Comparison of ENCODE assay signal across 22 cellular contexts in the genomic region with DNA sequence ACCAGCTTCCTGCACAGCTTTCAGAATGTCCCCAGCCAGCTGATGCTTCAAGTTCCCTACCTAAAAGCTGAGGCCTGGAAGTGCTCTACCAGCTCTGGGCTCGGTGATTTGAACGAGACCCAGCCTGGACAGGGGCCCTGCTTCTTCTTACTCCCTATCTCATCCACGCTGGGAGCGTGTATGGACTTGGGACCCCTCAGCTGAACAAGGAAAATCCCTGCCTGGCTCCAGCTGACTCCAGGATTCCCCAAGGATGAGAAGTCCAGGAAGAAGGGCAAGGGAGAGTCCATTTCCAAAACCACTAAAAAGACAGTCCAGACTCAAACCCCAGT. TPM values are rescaled to one million over a fixed set of nuclear protein-coding genes. Genes with fewer than 3 reads are reported as not detected.
DNase-seq lines count a peak whose midpoint lies in the region; ATAC-seq and TF ChIP-seq lines count a peak whose summit lies in the region.
"Had no signal": no experiment of that assay in that cellular context is flagged by ENCODE, and none has a peak within 500 bp of the region (broad histone marks: within the 10 kb centered on the region; RNA-seq: fewer than 3 reads in every experiment).

No MANE protein-coding gene starts in this region.

- no peak overlapping the region for H3K4me3 Mint-ChIP-seq in activated T-helper 2 cell treated with anti-CD3 and anti-CD28 coated beads, Interferon-gamma antibody, Interleukin-2, Interleukin-4, amounts not matched to agents 10 μg/mL and 5 μg/mL and 100 μg/mL, durations not matched to agents 14 hours and 24 hours and 36 hours (ENCODE audit: low read depth)
- H3K4me3 Mint-ChIP-seq: CD4-positive, alpha-beta memory T cell had no signal

- H3K36me3 Mint-ChIP-seq in activated T-helper 2 cell treated with anti-CD3 and anti-CD28 coated beads, Interferon-gamma antibody, Interleukin-2, Interleukin-4, amounts not matched to agents 10 μg/mL and 5 μg/mL and 100 μg/mL, durations not matched to agents 14 hours and 24 hours and 36 hours (ENCODE audit: low read depth) = no peaks in the 10 kb centered on the region
- H3K36me3 Mint-ChIP-seq: CD4-positive, alpha-beta memory T cell had no signal

- in situ Hi-C loops in gastrocnemius medialis (cut with MboI; ENCODE audit: low sequenced_read_pairs in 4 of 4) = no loop called here

- H3K4me1 ChIP-seq in BLaER1 (peaks cover 47% of the 10 kb centered on the region), hepatocyte (ENCODE audit: insufficient read depth) (peaks cover 22% of the 10 kb centered on the region), gastrocnemius medialis (peaks cover 37 to 58% of the 10 kb centered on the region in 2 donors), MM.1S (ENCODE audit: low read length) (no peaks in the 10 kb centered on the region)
- H3K4me1 ChIP-seq in BLaER1 treated with 17β-estradiol and CSF1 and Interleukin-3, amounts not matched to agents 10 nM and 100 nM = peaks cover 7 to 56% (median 38%) of the 10 kb centered on the region in 10 experiments; a peak in 19 of 20 replicates
- H3K4me1 ChIP-seq: SJSA1 had no signal

- no peaks in the 10 kb centered on the region for H3K27me3 ChIP-seq in BLaER1
- H3K27me3 ChIP-seq in BLaER1 treated with 17β-estradiol and CSF1 and Interleukin-3, amounts not matched to agents 10 nM and 100 nM = no peaks in the 10 kb centered on the region
- no peaks in the 10 kb centered on the region for H3K27me3 ChIP-seq in hepatocyte
- H3K27me3 ChIP-seq in gastrocnemius medialis = no peaks in the 10 kb centered on the region
- no peaks in the 10 kb centered on the region; the same call in 1 of the 2 replicates for H3K27me3 ChIP-seq in MM.1S (replicated peaks; ENCODE audit: insufficient read depth, low read length)
- H3K27me3 ChIP-seq: SJSA1 had no signal

- no peaks in the 10 kb centered on the region for H3K4me1 Mint-ChIP-seq in activated T-helper 2 cell treated with anti-CD3 and anti-CD28 coated beads, Interferon-gamma antibody, Interleukin-2, Interleukin-4, amounts not matched to agents 10 μg/mL and 5 μg/mL and 100 μg/mL, durations not matched to agents 14 hours and 24 hours and 36 hours (ENCODE audit: low read depth)

- no peaks in the 10 kb centered on the region for H3K9me3 ChIP-seq in BLaER1
- no peaks in the 10 kb centered on the region for H3K9me3 ChIP-seq in BLaER1 treated with 17β-estradiol and CSF1 and Interleukin-3, amounts not matched to agents 10 nM and 100 nM (replicated peaks in 1 of 11)
- H3K9me3 ChIP-seq in hepatocyte (ENCODE audit: low read depth) = no peaks in the 10 kb centered on the region
- H3K9me3 ChIP-seq in gastrocnemius medialis = no peaks in the 10 kb centered on the region
- H3K9me3 ChIP-seq in MM.1S (replicated peaks; ENCODE audit: insufficient read depth, low read length) = no peaks in the 10 kb centered on the region
- H3K9me3 ChIP-seq: SJSA1 had no signal

- no peaks in the 10 kb centered on the region for H3K9me3 Mint-ChIP-seq in activated T-helper 2 cell treated with anti-CD3 and anti-CD28 coated beads, Interferon-gamma antibody, Interleukin-2, Interleukin-4, amounts not matched to agents 10 μg/mL and 5 μg/mL and 100 μg/mL, durations not matched to agents 14 hours and 24 hours and 36 hours
- H3K9me3 Mint-ChIP-seq: CD4-positive, alpha-beta memory T cell had no signal

- no peak overlapping the region for H3K27ac Mint-ChIP-seq in activated T-helper 2 cell treated with anti-CD3 and anti-CD28 coated beads, Interferon-gamma antibody, Interleukin-2, Interleukin-4, amounts not matched to agents 10 μg/mL and 5 μg/mL and 100 μg/mL, durations not matched to agents 14 hours and 24 hours and 36 hours
- H3K27ac Mint-ChIP-seq: CD4-positive, alpha-beta memory T cell had no signal

- H3F3A ChIP-seq in MM.1S (ENCODE audit: insufficient read depth, low read length) = no peaks in the 10 kb centered on the region

- TF ChIP-seq CTCF in hepatocyte (IDR thresholded peaks at IDR 0.05; ENCODE audit: poor library complexity) (no peak), gastrocnemius medialis (IDR thresholded peaks at IDR 0.05 in 4 of 5, conservative IDR thresholded peaks at IDR 0.05 in 1 of 5) (no peak), MM.1S (IDR thresholded peaks at IDR 0.05; ENCODE audit: low read length) (no peak)

- intact Hi-C loops in gastrocnemius medialis (cut with DNase I; ENCODE audit: low total_unique reads) = loop anchor here (10.0 kb wide), 1 partner anchor 298 kb away; the partner anchor contains the start of gene LRRC2
- intact Hi-C loops in activated T-helper 2 cell treated with anti-CD3 and anti-CD28 coated beads, Interferon-gamma antibody, Interleukin-2, Interleukin-4, amounts not matched to agents 10 μg/mL and 5 μg/mL and 100 μg/mL, durations not matched to agents 14 hours and 24 hours and 36 hours (cut with micrococcal nuclease) = no loop called here

- H3K4me2 ChIP-seq in BLaER1 (peak overlapping the region; percentile 70), hepatocyte (no peak overlapping the region), MM.1S (ENCODE audit: low read depth, low read length) (no peak overlapping the region)
- peak overlapping the region in 8 of 11 experiments; percentile 65 to 80 (median 72); a peak in 14 of 22 replicates for H3K4me2 ChIP-seq in BLaER1 treated with 17β-estradiol and CSF1 and Interleukin-3, amounts not matched to agents 10 nM and 100 nM
- H3K4me2 ChIP-seq: KMS-11 had no signal

- TF ChIP-seq POLR2A in gastrocnemius medialis (IDR thresholded peaks at IDR 0.05) = no peak

- H2AFZ ChIP-seq in hepatocyte (no peak overlapping the region), MM.1S (ENCODE audit: low read length) (no peak overlapping the region)
- H2AFZ ChIP-seq: GM23248 had no signal

- DNase-seq in hepatocyte (ENCODE audit: low spot score) (no peak), gastrocnemius medialis (no peak), COLO829 (ENCODE audit: low spot score) (no peak), MM.1S (no peak)
- no peak for DNase-seq in activated T-helper 2 cell treated with anti-CD3 and anti-CD28 coated beads, Interferon-gamma antibody, Interleukin-2, Interleukin-4, amounts not matched to agents 10 μg/mL and 5 μg/mL and 100 μg/mL, durations not matched to agents 14 hours and 24 hours and 36 hours (ENCODE audit: low spot score)
- DNase-seq: GM23248; HCEC 1CT; IMR-90; NCI-H1694; NCI-H2081; NCI-H2171; NCI-H345; NCI-H524; NCI-H774; NK-92 treated with Interleukin-12 subunit alpha and Interleukin-12 subunit beta, amount 100 ng/mL, for 24 hours had no signal

- no peaks in the 10 kb centered on the region for H3K27me3 Mint-ChIP-seq in activated T-helper 2 cell treated with anti-CD3 and anti-CD28 coated beads, Interferon-gamma antibody, Interleukin-2, Interleukin-4, amounts not matched to agents 10 μg/mL and 5 μg/mL and 100 μg/mL, durations not matched to agents 14 hours and 24 hours and 36 hours (ENCODE audit: low read depth)

- H4K20me1 ChIP-seq in BLaER1 = no peaks in the 10 kb centered on the region
- no peaks in the 10 kb centered on the region; a peak in 2 of 22 replicates for H4K20me1 ChIP-seq in BLaER1 treated with 17β-estradiol and CSF1 and Interleukin-3, amounts not matched to agents 10 nM and 100 nM
- H4K20me1 ChIP-seq in hepatocyte (ENCODE audit: insufficient read depth, poor library complexity, severe bottlenecking) = no peaks in the 10 kb centered on the region
- no peaks in the 10 kb centered on the region for H4K20me1 ChIP-seq in MM.1S (ENCODE audit: insufficient read depth, low read length)

- H3K36me3 ChIP-seq in BLaER1 (no peaks in the 10 kb centered on the region), hepatocyte (replicated peaks; ENCODE audit: insufficient read depth, low read depth) (no peaks in the 10 kb centered on the region), gastrocnemius medialis (no peaks in the 10 kb centered on the region), MM.1S (replicated peaks; ENCODE audit: insufficient read depth, low read length) (no peaks in the 10 kb centered on the region)
- H3K36me3 ChIP-seq in BLaER1 treated with 17β-estradiol and CSF1 and Interleukin-3, amounts not matched to agents 10 nM and 100 nM = no peaks in the 10 kb centered on the region
- H3K36me3 ChIP-seq: SJSA1 had no signal

- H3K27ac ChIP-seq in BLaER1 (no peak overlapping the region), hepatocyte (peak overlapping the region; percentile 39), gastrocnemius medialis (peak overlapping the region; percentile 68 to 89 (median 72)), MM.1S (ENCODE audit: low read length) (no peak overlapping the region)
- H3K27ac ChIP-seq in BLaER1 treated with 17β-estradiol and CSF1 and Interleukin-3, amounts not matched to agents 10 nM and 100 nM = no peak overlapping the region
- H3K27ac ChIP-seq: GM23248, KMS-11, SJSA1 had no signal

- H3K9me2 ChIP-seq in hepatocyte (replicated peaks; ENCODE audit: insufficient read depth) (no peaks in the 10 kb centered on the region), MM.1S (replicated peaks; ENCODE audit: insufficient read depth, low read length) (no peaks in the 10 kb centered on the region)

- 76% methylated on average over 4 of the region's 4 CpGs for WGBS in hepatocyte (ENCODE audit: low lambda C conversion rate, missing lambda C conversion rate)

- 0 out of 2 replicates have a peak overlapping the region, but pooled peaks have one; percentile 15 for H3K9ac ChIP-seq in BLaER1
- H3K9ac ChIP-seq in BLaER1 treated with 17β-estradiol and CSF1 and Interleukin-3, amounts not matched to agents 10 nM and 100 nM = no peak overlapping the region
- H3K9ac ChIP-seq in MM.1S (ENCODE audit: low read length) = no peak overlapping the region
- H3K9ac ChIP-seq: GM23248, KMS-11 had no signal

- no peak for ATAC-seq in gastrocnemius medialis
- ATAC-seq: Panc1 had no signal

- H3K79me2 ChIP-seq in hepatocyte (no peaks in the 10 kb centered on the region), MM.1S (ENCODE audit: low read length) (no peaks in the 10 kb centered on the region)

- H3K4me3 ChIP-seq in BLaER1 (no peak overlapping the region), hepatocyte (no peak overlapping the region), gastrocnemius medialis (no peak overlapping the region), MM.1S (ENCODE audit: low read length) (no peak overlapping the region)
- no peak overlapping the region for H3K4me3 ChIP-seq in BLaER1 treated with 17β-estradiol and CSF1 and Interleukin-3, amounts not matched to agents 10 nM and 100 nM
- H3K4me3 ChIP-seq: GM23248, SJSA1 had no signal

RNA-seq across cellular contexts. Expression of gene MYL3, which starts 0.6 kb away (rescaled TPM):
- 5.8 and 9.5 TPM in 2 replicates for total RNA-seq in hepatocyte
- 7.4 and 9.7 TPM in 2 replicates for polyA plus RNA-seq in hepatocyte
- 100 to 1,000 TPM in 2 of 4 donors, 10 to 100 TPM in 2; 42.5 to 544 (median 281) TPM for total RNA-seq in gastrocnemius medialis
- total RNA-seq in activated T-helper 2 cell treated with anti-CD3 and anti-CD28 coated beads, Interferon-gamma antibody, Interleukin-2, Interleukin-4, amounts not matched to agents 10 μg/mL and 5 μg/mL and 100 μg/mL, durations not matched to agents 14 hours and 24 hours and 36 hours = not detected in 2 replicates
- total RNA-seq: CD4-positive, alpha-beta memory T cell; GM23248; HT1080; IMR-90; SJSA1 had no signal
- polyA plus RNA-seq: CD4-positive, alpha-beta memory T cell; GM23248 had no signal

RNA-seq across cellular contexts. Expression of gene PTH1R, which starts 14.9 kb away (rescaled TPM):
- total RNA-seq in hepatocyte (13.9 and 14.5 TPM in 2 replicates), gastrocnemius medialis (1 to 10 TPM; 2.3 to 7.9 (median 7.3) TPM)
- 29.4 and 31.0 TPM in 2 replicates for polyA plus RNA-seq in hepatocyte
- not detected in 2 replicates for total RNA-seq in activated T-helper 2 cell treated with anti-CD3 and anti-CD28 coated beads, Interferon-gamma antibody, Interleukin-2, Interleukin-4, amounts not matched to agents 10 μg/mL and 5 μg/mL and 100 μg/mL, durations not matched to agents 14 hours and 24 hours and 36 hours
- total RNA-seq: CD4-positive, alpha-beta memory T cell; SJSA1 had no signal
- polyA plus RNA-seq: CD4-positive, alpha-beta memory T cell had no signal

Comparison
In these comparisons a context has a peak if more than half of its experiments do, and no peak if none do; other contexts are left out.
1. H3K27ac ChIP-seq: peak in hepatocyte (single experiment) and gastrocnemius medialis (4 of 4); none in BLaER1 (single experiment), BLaER1 treated with 17β-estradiol and CSF1 and Interleukin-3, amounts not matched to agents 10 nM and 100 nM (0 of 11) and MM.1S (single experiment).
2. H3K4me2 ChIP-seq: peak in BLaER1 (single experiment) and BLaER1 treated with 17β-estradiol and CSF1 and Interleukin-3, amounts not matched to agents 10 nM and 100 nM (8 of 11); none in hepatocyte (single experiment) and MM.1S (single experiment).